Comparison of ENCODE assay signal across 20 cellular contexts in the genomic region with DNA sequence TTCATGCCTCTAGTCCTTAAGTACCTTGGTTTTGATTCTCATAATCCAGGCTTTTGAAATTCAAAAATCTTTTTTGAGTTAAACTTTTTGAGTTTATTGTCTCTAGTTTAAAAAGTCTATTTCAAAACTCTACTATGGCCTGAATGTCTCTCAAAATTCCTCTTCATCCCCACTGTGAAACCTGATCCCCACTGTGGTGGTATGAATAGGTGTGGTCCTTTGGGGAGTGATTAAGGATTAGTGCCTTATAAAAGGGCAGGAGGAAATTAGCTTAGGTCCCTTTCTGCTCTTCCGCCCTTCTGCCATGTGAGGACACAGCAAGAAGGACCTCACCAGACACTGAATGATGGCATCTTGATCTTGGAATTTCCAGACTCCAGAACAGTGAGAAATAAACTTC.
"Had no signal": no experiment of that assay in that cellular context is flagged by ENCODE, and none has a peak within 500 bp of the region (broad histone marks: within the 10 kb centered on the region; RNA-seq: fewer than 3 reads in every experiment).

No MANE protein-coding gene starts in this region.

- H3K4me1 Mint-ChIP-seq: naive thymus-derived CD8-positive, alpha-beta T cell; stimulated activated naive B cell treated with anti-CD40 and anti-IgM and Interleukin-4, amounts not matched to agents 10 μg/mL and 1 μg/mL and 100 μg/mL, for 72 hours had no signal

- H3K36me3 ChIP-seq: heart left ventricle, stomach, thoracic aorta, transverse colon had no signal

- H3K36me3 Mint-ChIP-seq: stimulated activated naive B cell treated with anti-CD40 and anti-IgM and Interleukin-4, amounts not matched to agents 10 μg/mL and 1 μg/mL and 100 μg/mL, for 72 hours had no signal

- H3K27ac ChIP-seq: dorsolateral prefrontal cortex, heart left ventricle, skin epidermis, stomach, thoracic aorta, transverse colon had no signal

- H3K4me1 ChIP-seq: heart left ventricle, transverse colon had no signal

- H3K9me3 Mint-ChIP-seq: naive thymus-derived CD8-positive, alpha-beta T cell; stimulated activated naive B cell treated with anti-CD40 and anti-IgM and Interleukin-4, amounts not matched to agents 10 μg/mL and 1 μg/mL and 100 μg/mL, for 72 hours had no signal

- H3K4me3 Mint-ChIP-seq: naive thymus-derived CD8-positive, alpha-beta T cell; stimulated activated naive B cell treated with anti-CD40 and anti-IgM and Interleukin-4, amounts not matched to agents 10 μg/mL and 1 μg/mL and 100 μg/mL, for 72 hours had no signal

- H3K27me3 ChIP-seq: dorsolateral prefrontal cortex, heart left ventricle, stomach, transverse colon had no signal

- H3K4me3 ChIP-seq: dorsolateral prefrontal cortex, heart left ventricle, skin epidermis, stomach, thoracic aorta, transverse colon had no signal

- DNase-seq: cortex of kidney; dorsolateral prefrontal cortex; effector CD8-positive, alpha-beta T cell; foreskin melanocyte; heart left ventricle; hippocampal formation; islet precursor cell; mammary epithelial cell; naive thymus-derived CD8-positive, alpha-beta T cell; posterior cingulate gyrus; stimulated activated CD4-positive, alpha-beta T cell treated with anti-CD3 and anti-CD28 coated beads, Interleukin-2, amount 100 ng/mL, for 24 hours; stimulated activated CD4-positive, alpha-beta T cell treated with anti-CD3 and anti-CD28 coated beads, Interleukin-4, amount 100 ng/mL, for 4 hours; stimulated activated naive B cell treated with anti-CD40 and anti-IgM and Interleukin-4, amounts not matched to agents 10 μg/mL and 1 μg/mL and 100 μg/mL, for 72 hours; stomach; substantia nigra; transverse colon had no signal

- H3K27ac Mint-ChIP-seq: naive thymus-derived CD8-positive, alpha-beta T cell; stimulated activated naive B cell treated with anti-CD40 and anti-IgM and Interleukin-4, amounts not matched to agents 10 μg/mL and 1 μg/mL and 100 μg/mL, for 72 hours had no signal

- H3K9me3 ChIP-seq: stomach, thoracic aorta, transverse colon had no signal

- ATAC-seq: left lobe of liver; naive thymus-derived CD8-positive, alpha-beta T cell; sciatic nerve; stimulated activated naive B cell treated with anti-CD40 and anti-IgM and Interleukin-4, amounts not matched to agents 10 μg/mL and 1 μg/mL and 100 μg/mL, for 72 hours had no signal
